9 cellular contexts compared by ENCODE assay signal in the genomic region with DNA sequence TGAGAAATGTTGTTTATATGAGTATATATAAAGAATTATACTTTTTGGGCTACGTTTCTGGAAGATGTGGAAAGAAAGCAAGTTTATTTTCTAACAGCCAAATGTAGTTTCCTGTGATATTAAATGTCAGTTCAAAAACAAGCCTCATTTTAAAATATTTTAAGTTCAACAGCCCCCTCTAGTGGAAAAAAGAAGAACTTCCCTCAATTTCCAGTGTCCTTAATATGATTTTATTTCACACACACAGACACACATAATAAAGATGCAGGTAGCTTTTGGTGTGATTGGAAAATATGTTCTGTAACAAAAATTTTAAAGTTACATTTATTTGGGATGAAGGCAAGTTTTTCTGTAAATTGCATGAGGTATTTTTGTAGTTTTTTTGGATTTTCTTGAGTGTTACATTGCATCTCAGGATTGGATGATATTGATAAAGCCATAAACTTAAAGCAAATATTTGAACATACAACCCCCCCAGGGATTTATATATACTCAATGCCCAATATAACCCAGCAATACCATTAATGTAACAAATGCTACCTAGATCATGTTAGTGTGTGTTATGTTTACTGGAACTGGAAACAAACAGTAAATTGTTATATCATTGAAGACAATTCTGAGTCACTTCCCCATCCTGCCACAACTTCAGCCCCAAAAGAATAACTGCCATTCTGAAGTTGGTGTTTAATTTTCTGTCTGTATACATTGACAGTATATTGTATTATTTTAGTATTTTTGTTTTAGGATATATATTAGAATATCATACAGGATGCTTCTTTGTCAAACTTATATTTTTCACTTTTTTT. TPM values are rescaled to one million over a fixed set of nuclear protein-coding genes. Genes with fewer than 3 reads are reported as not detected.
DNase-seq lines count a peak whose midpoint lies in the region; ATAC-seq and TF ChIP-seq lines count a peak whose summit lies in the region.
"Had no signal": no experiment of that assay in that cellular context is flagged by ENCODE, and none has a peak within 500 bp of the region (broad histone marks: within the 10 kb centered on the region; RNA-seq: fewer than 3 reads in every experiment).

No MANE protein-coding gene starts in this region.

- H3K27ac Mint-ChIP-seq in brain = peak overlapping the region in 1 of 5 experiments; percentile 2
- H3K27ac Mint-ChIP-seq: T-helper 1 cell treated with Interleukin-12 subunit alpha and Interleukin-12 subunit beta and Interleukin-4 antibody, amounts not matched to agents 30 μg/mL and 1 μg/mL, for 36 hours had no signal

- TF ChIP-seq CTCF in brain (conservative IDR thresholded peaks at IDR 0.05) = peak; percentile 79 to 82

- DNase-seq in DMS53 (lab: John Stamatoyannopoulos, UW) (peak; percentile 38), HAP-1 (ENCODE audit: low spot score in 2 of 2) (peak; percentile 19 to 36), NCI-H226 (peak; percentile 8), left lobe of liver (ENCODE audit: low spot score) (no peak)
- no peak for DNase-seq in activated CD4-positive, alpha-beta T cell treated with anti-CD3 and anti-CD28 coated beads for 1 hour

- H3K36me3 Mint-ChIP-seq in brain = peaks cover 13% of the 10 kb centered on the region

- H3K9me3 Mint-ChIP-seq in brain = no peaks in the 10 kb centered on the region
- H3K9me3 Mint-ChIP-seq: T-helper 1 cell treated with Interleukin-12 subunit alpha and Interleukin-12 subunit beta and Interleukin-4 antibody, amounts not matched to agents 30 μg/mL and 1 μg/mL, for 36 hours had no signal

- in situ Hi-C loops in HAP-1 (cut with MboI; ENCODE audit: low sequenced_read_pairs) = loop anchor here (25.0 kb wide), 3 partner anchors 95 to 395 kb away; partner anchors contain the start of genes PSIP1 and TTC39B

- H3K27me3 Mint-ChIP-seq in brain = no peaks in the 10 kb centered on the region

- no peak overlapping the region for H3K4me3 ChIP-seq in HAP-1

- no peaks in the 10 kb centered on the region for H3K4me1 ChIP-seq in HAP-1

- no peaks in the 10 kb centered on the region for H3K27me3 ChIP-seq in HAP-1 (ENCODE audit: low read depth)

- H3K4me3 Mint-ChIP-seq in brain = no peak overlapping the region
- H3K4me3 Mint-ChIP-seq: T-helper 1 cell treated with Interleukin-12 subunit alpha and Interleukin-12 subunit beta and Interleukin-4 antibody, amounts not matched to agents 30 μg/mL and 1 μg/mL, for 36 hours had no signal

- H3K9me3 ChIP-seq in HAP-1 = no peaks in the 10 kb centered on the region

- ATAC-seq in left lobe of liver = peak; percentile 73
- no peak for ATAC-seq in GM18520 (IDR thresholded peaks at IDR 0.05; ENCODE audit: unreplicated experiment)
- no peak for ATAC-seq in GM18867 (IDR thresholded peaks at IDR 0.05; ENCODE audit: unreplicated experiment)

- peaks cover 8% of the 10 kb centered on the region for H3K4me1 Mint-ChIP-seq in brain

- no peaks in the 10 kb centered on the region for H3K36me3 ChIP-seq in HAP-1 (replicated peaks)

RNA-seq across cellular contexts. Expression of gene CCDC171, which starts 54.0 kb away (rescaled TPM):
- 3.9 TPM for polyA plus RNA-seq in brain (ENCODE audit: insufficient read depth, low read depth, low replicate concordance)
- 0.45 TPM for total RNA-seq in left lobe of liver

Comparison
In these comparisons a context has a peak if more than half of its experiments do, and no peak if none do; other contexts are left out.
1. DNase-seq: peak in DMS53 (single experiment), HAP-1 (2 of 2) and NCI-H226 (single experiment); none in left lobe of liver (single experiment) and activated CD4-positive, alpha-beta T cell treated with anti-CD3 and anti-CD28 coated beads for 1 hour (single experiment).